In genomic region chr3:142243134-142243533, GRCh38 we compare ENCODE assay signal across 18 cellular contexts.
"Had no signal": no experiment of that assay in that cellular context is flagged by ENCODE, and none has a peak within 500 bp of the region (broad histone marks: within the 10 kb centered on the region; RNA-seq: fewer than 3 reads in every experiment).

No MANE protein-coding gene starts in this region.

- H3K27me3 ChIP-seq: suprapubic skin had no signal

- H3K27ac Mint-ChIP-seq: memory B cell; nephron; T-helper 1 cell treated with Interleukin-12 subunit alpha and Interleukin-12 subunit beta and Interleukin-4 antibody, amounts not matched to agents 30 μg/mL and 1 μg/mL, for 36 hours; type B pancreatic cell; WTC11 had no signal

- DNase-seq: activated CD4-positive, alpha-beta T cell treated with anti-CD3 and anti-CD28 coated beads for 48 hours; activated CD8-positive, alpha-beta memory T cell treated with anti-CD3 and anti-CD28 coated beads for 24 hours; activated naive CD4-positive, alpha-beta T cell treated with anti-CD3 and anti-CD28 coated beads, Interleukin-2, amount 50 U/mL, for 16 hours; caudate nucleus; cortex of kidney; effector memory CD4-positive, alpha-beta T cell; foreskin keratinocyte; kidney; left ventricle myocardium inferior; stimulated activated CD4-positive, alpha-beta T cell treated with anti-CD3 and anti-CD28 coated beads, Interleukin-4, amount 100 ng/mL, for 1 hour; stimulated activated CD8-positive, alpha-beta memory T cell treated with anti-CD3 and anti-CD28 coated beads, Interleukin-4, amount 100 ng/mL, for 48 hours; stimulated activated naive CD8-positive, alpha-beta T cell treated with anti-CD3 and anti-CD28 coated beads, Interleukin-15, Interleukin-2, amounts not matched to agents 100 U/mL and 50 U/mL, for 24 hours had no signal

- H3K4me1 Mint-ChIP-seq: memory B cell, nephron had no signal

- H3K36me3 Mint-ChIP-seq: memory B cell, WTC11 had no signal

- H3K9me3 Mint-ChIP-seq: T-helper 1 cell treated with Interleukin-12 subunit alpha and Interleukin-12 subunit beta and Interleukin-4 antibody, amounts not matched to agents 30 μg/mL and 1 μg/mL, for 36 hours had no signal

- H3K4me3 Mint-ChIP-seq: memory B cell; nephron; T-helper 1 cell treated with Interleukin-12 subunit alpha and Interleukin-12 subunit beta and Interleukin-4 antibody, amounts not matched to agents 30 μg/mL and 1 μg/mL, for 36 hours; type B pancreatic cell; WTC11 had no signal

- H3K36me3 ChIP-seq: left ventricle myocardium inferior, suprapubic skin had no signal

- H3K9me3 ChIP-seq: suprapubic skin had no signal

- H3K27ac ChIP-seq: foreskin keratinocyte, left ventricle myocardium inferior, suprapubic skin had no signal

- H3K4me3 ChIP-seq: left ventricle myocardium inferior, suprapubic skin had no signal

- H3K4me1 ChIP-seq: left ventricle myocardium inferior, suprapubic skin had no signal
